Comparison of ENCODE assay signal across 20 cellular contexts in the genomic region with DNA sequence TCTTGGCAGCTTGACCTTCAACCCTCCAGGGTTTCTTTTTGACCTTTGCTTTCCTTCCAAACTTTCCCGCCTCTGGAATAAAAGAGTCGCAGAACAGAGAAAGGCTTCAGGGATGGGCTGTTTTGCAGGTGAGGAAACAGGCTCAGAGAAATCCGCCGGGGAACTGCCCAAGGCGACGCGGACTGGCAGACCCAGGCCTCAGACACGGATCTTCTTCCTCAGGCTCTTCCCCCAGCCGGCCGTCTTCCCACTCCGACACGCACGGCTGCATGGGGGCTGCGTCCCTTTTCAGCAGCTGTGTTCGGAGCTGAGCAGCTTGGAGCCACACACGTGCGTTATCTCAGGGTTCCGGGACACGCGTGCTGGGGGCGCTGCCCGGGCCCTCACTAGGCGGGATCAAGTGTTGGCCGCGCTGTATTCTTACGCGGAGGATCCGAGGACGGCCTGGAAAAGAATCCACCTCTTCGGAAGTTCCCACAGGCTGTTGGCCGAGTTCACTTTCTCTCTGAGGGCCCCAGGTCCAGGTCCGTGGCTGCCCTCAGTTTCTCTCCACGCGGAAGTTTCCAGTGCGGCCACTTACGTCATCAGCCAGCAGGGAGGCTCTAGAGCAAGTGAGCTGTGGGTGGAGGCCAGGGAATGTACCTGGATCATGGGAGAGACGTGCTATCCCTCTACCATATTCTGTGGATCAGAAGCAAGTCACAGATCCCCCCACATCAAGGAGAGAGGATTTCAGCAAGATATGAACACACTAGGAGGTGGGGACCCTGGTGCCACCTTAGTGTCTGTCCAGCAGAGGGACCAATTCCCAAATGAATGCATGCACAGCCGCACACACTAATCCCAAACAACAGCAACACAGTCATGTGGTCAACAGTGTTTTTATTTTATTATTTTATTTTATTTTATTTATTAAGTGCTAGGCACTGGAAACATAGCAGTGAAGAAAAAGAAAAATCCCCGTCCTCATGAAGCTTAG.
DNase-seq lines count a peak whose midpoint lies in the region; TF ChIP-seq lines count a peak whose summit lies in the region.
"Had no signal": no experiment of that assay in that cellular context is flagged by ENCODE, and none has a peak within 500 bp of the region (broad histone marks: within the 10 kb centered on the region; RNA-seq: fewer than 3 reads in every experiment).

No MANE protein-coding gene starts in this region.

- no peak overlapping the region for H4K5ac ChIP-seq in H9 (ENCODE audit: insufficient read length, low read depth, low read length)

- H2BK20ac ChIP-seq in H9 (ENCODE audit: low read depth, low read length, poor library complexity, severe bottlenecking) = no peak overlapping the region

- H3K4me1 Mint-ChIP-seq in H9 = peaks cover 43 to 47% of the 10 kb centered on the region in 2 experiments

- H3K4ac ChIP-seq in H9 (ENCODE audit: low read depth, low read length) = no peak overlapping the region

- DNase-seq in H9 = no peak
- DNase-seq in WERI-Rb-1 = peak; percentile 61
- peak; percentile 77 for DNase-seq in mesenteric fat pad (ENCODE audit: low spot score)
- DNase-seq in DMS153 treated with DMSO at 0.1 percent for 48 hours (lab: John Stamatoyannopoulos, UW; ENCODE audit: unreplicated experiment) = no peak
- no peak for DNase-seq in breast epithelium (ENCODE audit: low spot score in 2 of 2)
- DNase-seq in NCI-H526 treated with DMSO at 0.1 percent for 48 hours (lab: John Stamatoyannopoulos, UW) = no peak
- no peak for DNase-seq in activated naive CD4-positive, alpha-beta T cell (lab: John Stamatoyannopoulos, UW)
- DNase-seq: activated CD4-positive, alpha-beta T cell treated with anti-CD3 and anti-CD28 coated beads for 4 hours; AML-193; DMS153; effector memory CD4-positive, alpha-beta T cell; hippocampal formation; kidney glomerular epithelial cell; NCI-H1048; nucleus accumbens; SIG-M5 had no signal

- no peak for TF ChIP-seq POLR2A in breast epithelium (IDR thresholded peaks at IDR 0.05)

- peaks cover 0 to 7% (median 0%) of the 10 kb centered on the region in 3 experiments; a peak in 2 of 7 replicates for H3K36me3 Mint-ChIP-seq in H9 (ENCODE audit: insufficient read depth in 1 of 3, low read depth in 3 of 3)
- H3K36me3 Mint-ChIP-seq: activated naive CD4-positive, alpha-beta T cell treated with anti-CD3 and anti-CD28 coated beads, Interleukin-2, amount 50 U/mL, for 72 hours had no signal

- intact Hi-C loops in breast epithelium (cut with DNase I; ENCODE audit: low total_unique reads) = no loop called here

- H3K79me2 ChIP-seq in H9 (ENCODE audit: insufficient read depth, low read length) = no peaks in the 10 kb centered on the region

- H3K14ac ChIP-seq in H9 (ENCODE audit: insufficient read depth, low read length) = no peak overlapping the region

- H3K9me3 ChIP-seq in H9 (ENCODE audit: control insufficient read depth, low read depth, low read length) = no peaks in the 10 kb centered on the region
- H3K9me3 ChIP-seq in WERI-Rb-1 (ENCODE audit: severe bottlenecking) = no peaks in the 10 kb centered on the region
- H3K9me3 ChIP-seq in breast epithelium = no peaks in the 10 kb centered on the region
- H3K9me3 ChIP-seq: suprapubic skin had no signal

- H2BK12ac ChIP-seq in H9 (ENCODE audit: insufficient read length, low read depth, low read length) = no peak overlapping the region

- H3K36me3 ChIP-seq in WERI-Rb-1 = no peaks in the 10 kb centered on the region
- H3K36me3 ChIP-seq in breast epithelium = no peaks in the 10 kb centered on the region
- H3K36me3 ChIP-seq: suprapubic skin had no signal

- H3K27me3 ChIP-seq in H9 (ENCODE audit: insufficient read depth, low read length) = no peaks in the 10 kb centered on the region; the same call in 1 of the 2 replicates
- no peaks in the 10 kb centered on the region for H3K27me3 ChIP-seq in WERI-Rb-1 (ENCODE audit: insufficient read depth, low read depth, severe bottlenecking)
- H3K27me3 ChIP-seq in breast epithelium = peaks cover 0 to 27% of the 10 kb centered on the region in 2 donors

- H3K4me3 ChIP-seq in WERI-Rb-1 (ENCODE audit: low read depth, low read length) (no peak overlapping the region), breast epithelium (no peak overlapping the region)
- H3K4me3 ChIP-seq: suprapubic skin had no signal

- no peak overlapping the region for H3K23ac ChIP-seq in H9 (ENCODE audit: insufficient read length, low read depth, low read length)

- H4K91ac ChIP-seq in H9 (ENCODE audit: insufficient read length, low read depth, low read length) = no peak overlapping the region

- 0 out of 7 replicates have a peak overlapping the region, but pooled peaks of 1 of the 3 experiments have one; percentile 37 for H3K27ac Mint-ChIP-seq in H9
- H3K27ac Mint-ChIP-seq: activated naive CD4-positive, alpha-beta T cell treated with anti-CD3 and anti-CD28 coated beads, Interleukin-2, amount 50 U/mL, for 72 hours; T-helper 2 cell treated with Interferon-gamma antibody and Interleukin-4, amounts not matched to agents 5 μg/mL and 100 μg/mL, for 36 hours had no signal

- H3K56ac ChIP-seq in H9 (ENCODE audit: insufficient read length, low read depth, low read length) = no peak overlapping the region

- H3K4me2 ChIP-seq in H9 (ENCODE audit: insufficient read depth, insufficient read length, low read length) = no peak overlapping the region

- no peaks in the 10 kb centered on the region for H3K79me1 ChIP-seq in H9 (ENCODE audit: insufficient read depth, low read depth, low read length, poor library complexity, severe bottlenecking)

- no peak overlapping the region for H4K8ac ChIP-seq in H9 (replicated peaks; ENCODE audit: insufficient read length, low read depth, low read length)

- H3K4me1 ChIP-seq in H9 (ENCODE audit: insufficient read depth, low read length) = peaks cover 9% of the 10 kb centered on the region
- H3K4me1 ChIP-seq in breast epithelium = no peaks in the 10 kb centered on the region

- no peak overlapping the region for H2AFZ ChIP-seq in H9 (ENCODE audit: low read length)

- no peak overlapping the region for H2BK15ac ChIP-seq in H9 (ENCODE audit: low read depth, low read length)

- H3K9ac ChIP-seq in H9 (ENCODE audit: extremely low read depth, insufficient read length, low read length) = no peak overlapping the region

- H3K9me3 Mint-ChIP-seq in H9 = no peaks in the 10 kb centered on the region; a peak in 1 of 5 replicates
- H3K9me3 Mint-ChIP-seq: activated naive CD4-positive, alpha-beta T cell treated with anti-CD3 and anti-CD28 coated beads, Interleukin-2, amount 50 U/mL, for 72 hours; T-helper 2 cell treated with Interferon-gamma antibody and Interleukin-4, amounts not matched to agents 5 μg/mL and 100 μg/mL, for 36 hours had no signal

- H3K27ac ChIP-seq in C4-2B (no peak overlapping the region), H9 (ENCODE audit: insufficient read length, low read depth, low read length) (no peak overlapping the region), WERI-Rb-1 (no peak overlapping the region), breast epithelium (no peak overlapping the region)
- H3K27ac ChIP-seq: suprapubic skin had no signal

- peak; percentile 38 for TF ChIP-seq CTCF in C4-2B (conservative IDR thresholded peaks at IDR 0.05)
- peak; percentile 33; the same call in 2 of the 3 replicates for TF ChIP-seq CTCF in H9 (conservative IDR thresholded peaks at IDR 0.05)
- TF ChIP-seq CTCF in WERI-Rb-1 (IDR thresholded peaks at IDR 0.05; ENCODE audit: low read depth, low read length) = peak; percentile 73
- TF ChIP-seq CTCF in breast epithelium (IDR thresholded peaks at IDR 0.05) = no peak

- no CpG with 5 or more reads among the region's 39 CpGs for WGBS in H9 (ENCODE audit: extremely low coverage, insufficient read length, low lambda C conversion rate)

- H2BK120ac ChIP-seq in H9 (ENCODE audit: low read depth, low read length, poor library complexity, severe bottlenecking) = no peak overlapping the region

- no peak overlapping the region for H2AK5ac ChIP-seq in H9 (ENCODE audit: insufficient read length, low read length)

- no peak overlapping the region for H3T11ph ChIP-seq in H9 (ENCODE audit: low read length)

- no peak overlapping the region for H2BK5ac ChIP-seq in H9 (ENCODE audit: insufficient read length, low read length)

- H3K23me2 ChIP-seq in H9 (ENCODE audit: insufficient read length, low read depth, low read length, poor library complexity, severe bottlenecking) = no peaks in the 10 kb centered on the region

- no peak overlapping the region; a peak in 1 of 5 replicates for H3K4me3 Mint-ChIP-seq in H9
- H3K4me3 Mint-ChIP-seq: T-helper 2 cell treated with Interferon-gamma antibody and Interleukin-4, amounts not matched to agents 5 μg/mL and 100 μg/mL, for 36 hours had no signal

- no peaks in the 10 kb centered on the region for H4K20me1 ChIP-seq in H9 (ENCODE audit: control insufficient read depth, insufficient read depth, insufficient read length)

- no peak overlapping the region for H3K18ac ChIP-seq in H9 (ENCODE audit: insufficient read length, low read depth, low read length)

- H3K27me3 Mint-ChIP-seq in H9 (ENCODE audit: low read depth) = peaks cover 18% of the 10 kb centered on the region

Comparison
In these comparisons a context has a peak if more than half of its experiments do, and no peak if none do; other contexts are left out.
1. CTCF ChIP-seq: peak in C4-2B (single experiment), H9 (single experiment) and WERI-Rb-1 (single experiment); none in breast epithelium (0 of 3).
2. DNase-seq: peak in WERI-Rb-1 (single experiment) and mesenteric fat pad (single experiment); none in H9 (single experiment), DMS153 treated with DMSO at 0.1 percent for 48 hours (single experiment), breast epithelium (0 of 2), NCI-H526 treated with DMSO at 0.1 percent for 48 hours (single experiment) and activated naive CD4-positive, alpha-beta T cell (0 of 4).